Comparison of ENCODE assay signal across 20 cellular contexts in genomic region chr22:36164621-36165020, GRCh38. TPM values are rescaled to one million over a fixed set of nuclear protein-coding genes. Genes with fewer than 3 reads are reported as not detected.
DNase-seq lines count a peak whose midpoint lies in the region; ATAC-seq, FAIRE-seq and TF ChIP-seq lines count a peak whose summit lies in the region.
"Had no signal": no experiment of that assay in that cellular context is flagged by ENCODE, and none has a peak within 500 bp of the region (broad histone marks: within the 10 kb centered on the region; RNA-seq: fewer than 3 reads in every experiment).

No MANE protein-coding gene starts in this region.

- peak overlapping the region; percentile 63 for H3K27ac Mint-ChIP-seq in progenitor cell of endocrine pancreas

- H3K4me3 ChIP-seq in OCI-LY1 (ENCODE audit: low read depth, low read length, poor library complexity, severe bottlenecking) (peak overlapping the region; percentile 64), Peyer's patch (no peak overlapping the region)
- H3K4me3 ChIP-seq: cardiac muscle cell, heart left ventricle, K562, mucosa of descending colon, SJCRH30, tibial nerve had no signal

- H3K9me3 ChIP-seq in OCI-LY1 (ENCODE audit: low read length): peaks cover 3% of the 10 kb centered on the region; the same call in 1 of the 2 replicates
- no peaks in the 10 kb centered on the region for H3K9me3 ChIP-seq in Peyer's patch
- H3K9me3 ChIP-seq: mucosa of descending colon, SJCRH30, tibial nerve had no signal

- H3K4me3 Mint-ChIP-seq in progenitor cell of endocrine pancreas (ENCODE audit: low read depth): no peak overlapping the region
- H3K4me3 Mint-ChIP-seq: activated T-cell treated with anti-CD3 and anti-CD28 coated beads, Interleukin-2, amount 50 U/mL, for 4 hours had no signal

- no peak overlapping the region for H2AFZ ChIP-seq in OCI-LY1 (ENCODE audit: low read length)

- H3K27me3 Mint-ChIP-seq in progenitor cell of endocrine pancreas: no peaks in the 10 kb centered on the region

- H3K27ac ChIP-seq in OCI-LY1 (ENCODE audit: low read depth, low read length, poor library complexity, severe bottlenecking) (peak overlapping the region; percentile 97), Peyer's patch (peak overlapping the region in 1 of 4 donors; percentile 19)
- H3K27ac ChIP-seq: cardiac muscle cell, SJCRH30, tibial nerve had no signal

- H3K4me1 ChIP-seq in OCI-LY1 (ENCODE audit: insufficient read depth, low read length, severe bottlenecking): peaks cover 77% of the 10 kb centered on the region
- H3K4me1 ChIP-seq in Peyer's patch: peaks cover 0 to 18% (median 16%) of the 10 kb centered on the region in 4 donors
- H3K4me1 ChIP-seq: SJCRH30 had no signal

- peaks cover 8% of the 10 kb centered on the region; the same call in 1 of the 2 replicates for H3F3A ChIP-seq in OCI-LY1 (ENCODE audit: insufficient read depth, low read length)

- TF ChIP-seq POLR2A in GM12892 (IDR thresholded peaks at IDR 0.05; ENCODE audit: low read depth, low read length) (no peak), Peyer's patch (IDR thresholded peaks at IDR 0.05) (no peak)

- H3K9me2 ChIP-seq in OCI-LY1 (ENCODE audit: low read depth, low read length): no peaks in the 10 kb centered on the region

- FAIRE-seq in GM12892 (lab: Jason Lieb, UNC): peak; percentile 83
- FAIRE-seq: K562, kidney had no signal

- DNase-seq in GM12892 (ENCODE audit: insufficient read length) (no peak), left lobe of liver (ENCODE audit: low spot score) (no peak), progenitor cell of endocrine pancreas (ENCODE audit: low spot score, unreplicated experiment) (no peak), DMS79 (lab: John Stamatoyannopoulos, UW) (no peak), Peyer's patch (no peak)
- DNase-seq: activated T-cell treated with anti-CD3 and anti-CD28 coated beads, Interleukin-2, amount 50 U/mL, for 4 hours; heart left ventricle; kidney; mucosa of descending colon; NCI-H1436; SJCRH30; stimulated activated CD4-positive, alpha-beta T cell treated with anti-CD3 and anti-CD28 coated beads, Interleukin-4, amount 100 ng/mL, for 24 hours; stimulated activated CD8-positive, alpha-beta memory T cell treated with anti-CD3 and anti-CD28 coated beads, Interleukin-4, amount 100 ng/mL, for 48 hours had no signal

- H3K4me2 ChIP-seq in OCI-LY1 (ENCODE audit: low read length): peak overlapping the region; percentile 98

- H3K36me3 ChIP-seq in OCI-LY1 (ENCODE audit: insufficient read depth, low read length) (no peaks in the 10 kb centered on the region; the same call in 1 of the 2 replicates), Peyer's patch (no peaks in the 10 kb centered on the region)
- H3K36me3 ChIP-seq: cardiac muscle cell, heart left ventricle, SJCRH30, tibial nerve had no signal

- H3K9ac ChIP-seq in OCI-LY1 (ENCODE audit: low read length): peak overlapping the region; percentile 82; the same call in 1 of the 2 replicates

- H3K36me3 Mint-ChIP-seq in progenitor cell of endocrine pancreas (ENCODE audit: insufficient read depth): no peaks in the 10 kb centered on the region

- H4K20me1 ChIP-seq in OCI-LY1 (ENCODE audit: insufficient read depth, low read length): no peaks in the 10 kb centered on the region

- ATAC-seq in left lobe of liver (peak; percentile 1), HG02571 (IDR thresholded peaks at IDR 0.05; ENCODE audit: unreplicated experiment) (no peak), GM18520 (IDR thresholded peaks at IDR 0.05; ENCODE audit: unreplicated experiment) (no peak)
- ATAC-seq: activated T-cell treated with anti-CD3 and anti-CD28 coated beads, Interleukin-2, amount 50 U/mL, for 4 hours; heart left ventricle; K562; mucosa of descending colon had no signal

- H3K4me1 Mint-ChIP-seq in progenitor cell of endocrine pancreas (ENCODE audit: low read depth): peaks cover 19% of the 10 kb centered on the region

- H3K9me3 Mint-ChIP-seq in progenitor cell of endocrine pancreas (ENCODE audit: low read depth): peaks cover 5% of the 10 kb centered on the region

- TF ChIP-seq CTCF in OCI-LY1 (IDR thresholded peaks at IDR 0.05; ENCODE audit: low read length) (no peak), progenitor cell of endocrine pancreas (IDR thresholded peaks at IDR 0.05; ENCODE audit: unreplicated experiment) (no peak), Peyer's patch (IDR thresholded peaks at IDR 0.05) (no peak)

- H3K79me2 ChIP-seq in OCI-LY1 (ENCODE audit: insufficient read depth, low read length): peaks cover 2% of the 10 kb centered on the region; the same call in 1 of the 2 replicates

- no peaks in the 10 kb centered on the region for H3K27me3 ChIP-seq in OCI-LY1 (ENCODE audit: insufficient read depth, low read length)
- no peaks in the 10 kb centered on the region for H3K27me3 ChIP-seq in Peyer's patch
- H3K27me3 ChIP-seq: cardiac muscle cell, heart left ventricle, tibial nerve had no signal

RNA-seq across cellular contexts. Expression of gene APOL3, which starts 4.1 kb away (rescaled TPM):
- polyA plus RNA-seq in GM12892 (2012; ENCODE audit: missing spikeins): 46.0 TPM
- total RNA-seq in left lobe of liver: 26.9 TPM
- not detected in 2 replicates for total RNA-seq in progenitor cell of endocrine pancreas
- 10 to 100 TPM; 14.8 to 98.2 (median 16.5) TPM for total RNA-seq in Peyer's patch
- total RNA-seq: cardiac muscle cell, SJCRH30 had no signal
- polyA plus RNA-seq: cardiac muscle cell had no signal

RNA-seq across cellular contexts. Expression of gene APOL4, which starts 37.0 kb away (rescaled TPM):
- polyA plus RNA-seq in GM12892 (2012; ENCODE audit: missing spikeins): 1.5 TPM
- total RNA-seq in left lobe of liver (0.60 TPM), progenitor cell of endocrine pancreas (not detected in 2 replicates), Peyer's patch (1 to 10 TPM in 2 of 4 donors, under 1 TPM in 1, not detected in 1; 0.35 to 3.3 (median 2.5) TPM)
- total RNA-seq: osteocyte had no signal
- polyA plus RNA-seq: cardiac muscle cell had no signal

Comparison
In these comparisons a context has a peak if more than half of its experiments do, and no peak if none do; other contexts are left out.
1. RNA of gene APOL3, which starts 4.1 kb away (total RNA-seq): 26.9 TPM in left lobe of liver (single experiment) and 14.8 to 98.2 TPM in Peyer's patch; not detected in progenitor cell of endocrine pancreas; every median in the first group is over 10 times any median in the second.